In genomic region chr9:82673201-82673600, GRCh38 we compare ENCODE assay signal across 25 cellular contexts.
"Had no signal": no experiment of that assay in that cellular context is flagged by ENCODE, and none has a peak within 500 bp of the region (broad histone marks: within the 10 kb centered on the region; RNA-seq: fewer than 3 reads in every experiment).

No MANE protein-coding gene starts in this region.

- H3K79me2 ChIP-seq: parathyroid adenoma had no signal

- H3K9me3 ChIP-seq: neutrophil, psoas muscle, right lobe of liver, sigmoid colon, suprapubic skin, testis, tibial artery, transverse colon, upper lobe of right lung, uterus had no signal

- DNase-seq: naive thymus-derived CD4-positive, alpha-beta T cell; natural killer cell; posterior cingulate gyrus; psoas muscle; right cardiac atrium; right lobe of liver; sigmoid colon; small intestine; stimulated activated CD4-positive, alpha-beta T cell treated with anti-CD3 and anti-CD28 coated beads, Interleukin-15, amount 100 ng/mL, for 24 hours; stimulated activated CD4-positive, alpha-beta T cell treated with anti-CD3 and anti-CD28 coated beads, Interleukin-4, amount 100 ng/mL, for 1 hour; stimulated activated CD4-positive, alpha-beta T cell treated with anti-CD3 and anti-CD28 coated beads, Interleukin-4, amount 100 ng/mL, for 4 hours; stimulated activated CD8-positive, alpha-beta memory T cell treated with anti-CD3 and anti-CD28 coated beads, Interleukin-4, amount 100 ng/mL, for 48 hours; stimulated activated naive CD4-positive, alpha-beta T cell; stimulated activated naive CD8-positive, alpha-beta T cell treated with anti-CD3 and anti-CD28 coated beads, Interleukin-15, amount 100 ng/mL, for 72 hours; stimulated activated naive CD8-positive, alpha-beta T cell treated with anti-CD3 and anti-CD28 coated beads, Interleukin-15, Interleukin-2, amounts not matched to agents 100 U/mL and 50 U/mL, for 24 hours; substantia nigra; testis; tibial artery; transverse colon; upper lobe of right lung; uterus had no signal

- H3K36me3 ChIP-seq: neutrophil, right lobe of liver, sigmoid colon, suprapubic skin, tibial artery, transverse colon, upper lobe of right lung, uterus had no signal

- H3K27ac ChIP-seq: neutrophil, parathyroid adenoma, psoas muscle, right lobe of liver, sigmoid colon, suprapubic skin, testis, tibial artery, transverse colon, upper lobe of right lung, uterus had no signal

- H2AFZ ChIP-seq: parathyroid adenoma had no signal

- H3K4me3 ChIP-seq: psoas muscle, right lobe of liver, sigmoid colon, suprapubic skin, testis, tibial artery, transverse colon, upper lobe of right lung, uterus had no signal

- ATAC-seq: naive thymus-derived CD4-positive, alpha-beta T cell; natural killer cell; psoas muscle; right cardiac atrium; right lobe of liver; stimulated activated memory B cell treated with anti-CD40 and anti-IgM and Interleukin-4, amounts not matched to agents 10 μg/mL and 1 μg/mL and 100 μg/mL, for 72 hours; stimulated activated naive CD8-positive, alpha-beta T cell treated with anti-CD3 and anti-CD28 coated beads, Interleukin-15, amount 100 ng/mL, for 72 hours; stimulated activated naive CD8-positive, alpha-beta T cell treated with anti-CD3 and anti-CD28 coated beads, Interleukin-15, Interleukin-2, amounts not matched to agents 100 U/mL and 50 U/mL, for 24 hours; upper lobe of right lung had no signal

- H3K9ac ChIP-seq: parathyroid adenoma had no signal

- H3K27me3 ChIP-seq: neutrophil, right lobe of liver, sigmoid colon, suprapubic skin, testis, tibial artery, transverse colon, upper lobe of right lung, uterus had no signal
